In the genomic region with DNA sequence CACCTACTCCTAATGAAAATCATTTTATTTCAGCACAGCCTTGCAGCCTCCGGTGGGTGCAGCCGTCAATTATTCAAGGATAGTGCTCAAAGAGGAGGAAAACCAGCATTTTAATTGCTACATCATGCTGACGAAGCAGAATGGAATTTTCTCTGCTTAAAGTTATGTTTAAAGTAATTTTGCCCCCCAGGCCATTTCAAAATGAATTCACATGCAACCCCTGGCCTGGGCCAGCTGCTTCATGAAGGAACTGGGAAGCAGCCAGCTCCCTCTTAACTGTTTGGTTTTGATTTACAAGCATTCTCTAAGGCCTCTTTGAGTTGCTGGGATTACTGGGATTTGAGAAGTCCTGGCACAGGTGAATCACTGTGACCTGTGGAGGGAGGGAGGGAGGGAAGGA, we compare ENCODE assay signal across 14 cellular contexts.
DNase-seq lines count a peak whose midpoint lies in the region; ATAC-seq and TF ChIP-seq lines count a peak whose summit lies in the region.
"Had no signal": no experiment of that assay in that cellular context is flagged by ENCODE, and none has a peak within 500 bp of the region (broad histone marks: within the 10 kb centered on the region; RNA-seq: fewer than 3 reads in every experiment).

No MANE protein-coding gene starts in this region.

- H3K27ac ChIP-seq in colonic mucosa, result no peak overlapping the region
- H3K27ac ChIP-seq: stomach had no signal

- H3K9me3 ChIP-seq in colonic mucosa, result no peaks in the 10 kb centered on the region
- H3K9me3 ChIP-seq: stomach had no signal

- H3K9me3 Mint-ChIP-seq in mesothelial cell of epicardium, result peaks cover 3% of the 10 kb centered on the region
- H3K9me3 Mint-ChIP-seq: nephron had no signal

- H3K9ac ChIP-seq in colonic mucosa (ENCODE audit: low read depth in 2 of 2, low read length in 2 of 2), result no peak overlapping the region

- no peak for TF ChIP-seq CTCF in epithelial cell of esophagus (IDR thresholded peaks at IDR 0.05; ENCODE audit: insufficient read depth, low read depth, low read length, missing control alignments)
- TF ChIP-seq CTCF in mesothelial cell of epicardium (IDR thresholded peaks at IDR 0.05; ENCODE audit: unreplicated experiment), result no peak
- TF ChIP-seq CTCF in colonic mucosa (IDR thresholded peaks at IDR 0.05), result no peak

- no peak overlapping the region for H3K4me3 Mint-ChIP-seq in mesothelial cell of epicardium
- H3K4me3 Mint-ChIP-seq: nephron had no signal

- H3K36me3 ChIP-seq in colonic mucosa, result no peaks in the 10 kb centered on the region
- H3K36me3 ChIP-seq: stomach had no signal

- no peaks in the 10 kb centered on the region for H3K27me3 ChIP-seq in colonic mucosa

- ATAC-seq in GM21786 (IDR thresholded peaks at IDR 0.05; ENCODE audit: unreplicated experiment), result no peak
- ATAC-seq: left cardiac atrium had no signal

- peaks cover 15% of the 10 kb centered on the region for H3K4me1 Mint-ChIP-seq in mesothelial cell of epicardium
- H3K4me1 Mint-ChIP-seq: nephron had no signal

- H3K36me3 Mint-ChIP-seq in mesothelial cell of epicardium, result no peaks in the 10 kb centered on the region

- no peaks in the 10 kb centered on the region for H3K4me1 ChIP-seq in colonic mucosa
- H3K4me1 ChIP-seq: stomach had no signal

- intact Hi-C loops in posterior cingulate gyrus (cut with DNase I) (loop anchor here (5.0 kb wide), 1 partner anchor 67 kb away; the partner anchor contains the start of gene PGBD5), colonic mucosa (cut with DNase I) (no loop called here)

- no peak overlapping the region for H3K4me3 ChIP-seq in epithelial cell of esophagus (ENCODE audit: low read length)
- H3K4me3 ChIP-seq in colonic mucosa, result no peak overlapping the region
- H3K4me3 ChIP-seq: stomach had no signal

- H3K27me3 Mint-ChIP-seq in mesothelial cell of epicardium (ENCODE audit: low read depth), result no peaks in the 10 kb centered on the region

- peak overlapping the region; percentile 77 for H3K27ac Mint-ChIP-seq in mesothelial cell of epicardium

- DNase-seq in ELR (ENCODE audit: low read depth), result peak; percentile 78
- peak; percentile 36 for DNase-seq in NCI-H69 (lab: John Stamatoyannopoulos, UW)
- peak; percentile 67 for DNase-seq in epithelial cell of esophagus (ENCODE audit: low read depth)
- DNase-seq in mesothelial cell of epicardium (ENCODE audit: low spot score in 2 of 2, unreplicated experiment in 2 of 2), result no peak
- DNase-seq in DMS53 (lab: John Stamatoyannopoulos, UW), result no peak
- DNase-seq in posterior cingulate gyrus, result no peak
- DNase-seq in colonic mucosa, result no peak
- DNase-seq: activated CD8-positive, alpha-beta memory T cell treated with anti-CD3 and anti-CD28 coated beads, Interleukin-2, amount 50 U/mL, for 48 hours; head of caudate nucleus; left cardiac atrium; NCI-H2081; stomach had no signal

Comparison
In these comparisons a context has a peak if more than half of its experiments do, and no peak if none do; other contexts are left out.
1. DNase-seq: peak in ELR (single experiment), NCI-H69 (single experiment) and epithelial cell of esophagus (single experiment); none in mesothelial cell of epicardium (0 of 2), DMS53 (single experiment), posterior cingulate gyrus (0 of 10) and colonic mucosa (single experiment).